31 cellular contexts compared by ENCODE assay signal in the genomic region with DNA sequence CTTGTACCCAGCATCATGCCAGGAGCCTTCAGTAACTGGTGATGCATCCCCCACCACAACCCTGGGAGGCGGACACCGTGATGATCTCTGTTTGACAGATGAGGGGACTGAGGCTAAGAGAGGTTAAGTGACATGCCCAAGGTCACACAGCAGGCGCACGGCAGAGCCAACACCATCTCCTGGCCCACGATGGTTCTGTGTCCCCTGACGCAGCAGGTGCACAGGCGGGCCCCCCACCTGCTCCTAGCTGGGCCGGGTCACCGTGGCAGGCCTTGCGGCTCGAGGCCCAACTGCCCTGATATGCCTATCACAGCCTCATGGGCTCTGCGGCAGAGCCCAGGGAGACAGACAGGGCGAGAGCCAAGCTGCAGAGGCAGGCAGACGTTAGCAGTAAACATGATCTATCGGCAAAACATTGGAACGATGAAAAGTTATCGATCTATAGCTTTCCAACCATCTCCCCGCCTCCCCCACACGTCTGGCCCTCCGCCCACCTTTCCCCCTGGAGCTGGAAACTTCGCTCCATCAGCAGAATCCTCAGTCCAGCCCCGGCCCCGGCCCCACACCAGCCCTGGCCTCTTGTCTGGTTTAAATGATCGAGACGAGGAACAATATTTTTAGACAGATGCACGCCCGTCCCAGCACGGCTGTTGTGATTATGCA.
"Had no signal": no experiment of that assay in that cellular context is flagged by ENCODE, and none has a peak within 500 bp of the region (broad histone marks: within the 10 kb centered on the region; RNA-seq: fewer than 3 reads in every experiment).

No MANE protein-coding gene starts in this region.

- H3K36me3 Mint-ChIP-seq: activated CD8-positive, alpha-beta memory T cell treated with anti-CD3 and anti-CD28 coated beads, Interleukin-2, amount 10 ng/mL, durations not matched to agents 7 days and 5 days; activated naive CD4-positive, alpha-beta T cell treated with anti-CD3 and anti-CD28 coated beads, Interleukin-2, amount 10 ng/mL, durations not matched to agents 7 days and 5 days; activated naive CD8-positive, alpha-beta T cell had no signal

- H2AFZ ChIP-seq: PC-9 had no signal

- H3K4me3 Mint-ChIP-seq: activated CD4-positive, alpha-beta memory T cell treated with anti-CD3 and anti-CD28 coated beads, Interleukin-2, amount 10 ng/mL, durations not matched to agents 7 days and 5 days; activated CD8-positive, alpha-beta memory T cell treated with anti-CD3 and anti-CD28 coated beads, Interleukin-2, amount 10 ng/mL, durations not matched to agents 7 days and 5 days; activated naive CD4-positive, alpha-beta T cell treated with anti-CD3 and anti-CD28 coated beads, Interleukin-2, amount 10 ng/mL, durations not matched to agents 7 days and 5 days; activated naive CD8-positive, alpha-beta T cell; activated naive CD8-positive, alpha-beta T cell treated with anti-CD3 and anti-CD28 coated beads, Interleukin-2, amount 50 U/mL, for 24 hours; brain had no signal

- H3K4me3 ChIP-seq: PC-9 had no signal

- H3K27ac Mint-ChIP-seq: activated CD4-positive, alpha-beta memory T cell treated with anti-CD3 and anti-CD28 coated beads, Interleukin-2, amount 10 ng/mL, durations not matched to agents 7 days and 5 days; activated CD8-positive, alpha-beta memory T cell treated with anti-CD3 and anti-CD28 coated beads, Interleukin-2, amount 10 ng/mL, durations not matched to agents 7 days and 5 days; activated naive CD4-positive, alpha-beta T cell treated with anti-CD3 and anti-CD28 coated beads, Interleukin-2, amount 10 ng/mL, durations not matched to agents 7 days and 5 days; activated naive CD8-positive, alpha-beta T cell; activated naive CD8-positive, alpha-beta T cell treated with anti-CD3 and anti-CD28 coated beads, Interleukin-2, amount 50 U/mL, for 24 hours had no signal

- H3K27ac ChIP-seq: PC-9, WERI-Rb-1 had no signal

- H3K4me2 ChIP-seq: PC-9 had no signal

- H3K27me3 Mint-ChIP-seq: activated naive CD8-positive, alpha-beta T cell; activated naive CD8-positive, alpha-beta T cell treated with anti-CD3 and anti-CD28 coated beads, Interleukin-2, amount 50 U/mL, for 24 hours; brain had no signal

- DNase-seq: activated CD4-positive, alpha-beta memory T cell treated with anti-CD3 and anti-CD28 coated beads, Interleukin-2, amount 10 ng/mL, durations not matched to agents 7 days and 5 days; activated CD4-positive, alpha-beta T cell treated with anti-CD3 and anti-CD28 coated beads for 1 hour; activated CD4-positive, alpha-beta T cell treated with anti-CD3 and anti-CD28 coated beads for 48 hours; activated CD4-positive, CD25-positive, alpha-beta regulatory T cell; activated CD8-positive, alpha-beta memory T cell treated with anti-CD3 and anti-CD28 coated beads for 24 hours; activated CD8-positive, alpha-beta memory T cell treated with anti-CD3 and anti-CD28 coated beads, Interleukin-2, amount 10 ng/mL, durations not matched to agents 7 days and 5 days; activated CD8-positive, alpha-beta memory T cell treated with anti-CD3 and anti-CD28 coated beads, Interleukin-2, amount 50 U/mL, for 48 hours; activated effector memory CD4-positive, alpha-beta T cell treated with Interleukin-2 at 50 U/mL for 16 hours; activated naive CD4-positive, alpha-beta T cell treated with anti-CD3 and anti-CD28 coated beads, Interleukin-2, amount 10 ng/mL, durations not matched to agents 7 days and 5 days; activated naive CD8-positive, alpha-beta T cell treated with anti-CD3 and anti-CD28 coated beads, Interleukin-2, amount 50 U/mL, for 24 hours; activated T-cell treated with anti-CD3 and anti-CD28 coated beads, Interleukin-2, amount 50 U/mL, for 48 hours; anterior cingulate cortex; central memory CD4-positive, alpha-beta T cell; Karpas-422; KBM-7; NCI-H1092; NCI-H1436 treated with DMSO at 0.1 percent for 48 hours; NCI-H2029; NCI-H510A; NCI-H526; NCI-H748 treated with DMSO at 0.1 percent for 48 hours; PC-9; Right ventricle myocardium superior; SW 1271; T-helper 1 cell; T-helper 2 cell; T-helper 9 cell; WERI-Rb-1 had no signal

- H3K9me3 Mint-ChIP-seq: activated CD4-positive, alpha-beta memory T cell treated with anti-CD3 and anti-CD28 coated beads, Interleukin-2, amount 10 ng/mL, durations not matched to agents 7 days and 5 days; activated naive CD4-positive, alpha-beta T cell treated with anti-CD3 and anti-CD28 coated beads, Interleukin-2, amount 10 ng/mL, durations not matched to agents 7 days and 5 days; activated naive CD8-positive, alpha-beta T cell treated with anti-CD3 and anti-CD28 coated beads, Interleukin-2, amount 50 U/mL, for 24 hours had no signal

- FAIRE-seq: RCC 7860 had no signal

- ATAC-seq: activated CD8-positive, alpha-beta memory T cell treated with anti-CD3 and anti-CD28 coated beads, Interleukin-2, amount 10 ng/mL, durations not matched to agents 7 days and 5 days; activated naive CD8-positive, alpha-beta T cell treated with anti-CD3 and anti-CD28 coated beads, Interleukin-2, amount 50 U/mL, for 24 hours had no signal
